In genomic region chr2:152730591-152731333, GRCh38 we compare ENCODE assay signal across 9 cellular contexts. TPM values are rescaled to one million over a fixed set of nuclear protein-coding genes. Genes with fewer than 3 reads are reported as not detected.
DNase-seq lines count a peak whose midpoint lies in the region; ATAC-seq and TF ChIP-seq lines count a peak whose summit lies in the region.
"Had no signal": no experiment of that assay in that cellular context is flagged by ENCODE, and none has a peak within 500 bp of the region (broad histone marks: within the 10 kb centered on the region; RNA-seq: fewer than 3 reads in every experiment).

No MANE protein-coding gene starts in this region.

- H3K4me1 Mint-ChIP-seq in mesothelial cell of epicardium (peaks cover 5% of the 10 kb centered on the region), neural progenitor cell (no peaks in the 10 kb centered on the region)

- peak overlapping the region; percentile 2 for H3K27ac Mint-ChIP-seq in mesothelial cell of epicardium
- no peak overlapping the region for H3K27ac Mint-ChIP-seq in neural progenitor cell

- no peaks in the 10 kb centered on the region for H3K9me3 ChIP-seq in neural progenitor cell (ENCODE audit: low read depth)
- H3K9me3 ChIP-seq: adrenal gland had no signal

- H3K4me1 ChIP-seq in neural progenitor cell: no peaks in the 10 kb centered on the region

- H3K9me3 Mint-ChIP-seq in mesothelial cell of epicardium: no peaks in the 10 kb centered on the region
- H3K9me3 Mint-ChIP-seq in neural progenitor cell: no peaks in the 10 kb centered on the region

- H3K4me2 ChIP-seq in neural progenitor cell: no peak overlapping the region

- no peak overlapping the region for H3K4me3 ChIP-seq in AG10803 (ENCODE audit: low read length)
- no peak overlapping the region for H3K4me3 ChIP-seq in neural progenitor cell
- H3K4me3 ChIP-seq: adrenal gland had no signal

- no peak overlapping the region for H3K27ac ChIP-seq in neural progenitor cell
- H3K27ac ChIP-seq: adrenal gland had no signal

- H3F3A ChIP-seq in neural progenitor cell (ENCODE audit: low read depth): no peaks in the 10 kb centered on the region

- DNase-seq in AG10803 (ENCODE audit: low read depth) (peak; percentile 39), mesothelial cell of epicardium (ENCODE audit: low spot score in 2 of 2, unreplicated experiment in 2 of 2) (no peak), neural progenitor cell (ENCODE audit: low spot score) (no peak), foreskin melanocyte (no peak), NCI-H524 treated with DMSO at 0.1 percent for 48 hours (lab: John Stamatoyannopoulos, UW) (no peak)
- peak; percentile 4 to 11 for DNase-seq in activated CD4-positive, alpha-beta T cell treated with anti-CD3 and anti-CD28 coated beads, Interleukin-2, amount 50 U/mL, for 4 hours

- H3K4me3 Mint-ChIP-seq in mesothelial cell of epicardium (no peak overlapping the region), neural progenitor cell (no peak overlapping the region)

- no peak overlapping the region for H2AFZ ChIP-seq in neural progenitor cell (replicated peaks)

- TF ChIP-seq CTCF in AG10803 (conservative IDR thresholded peaks at IDR 0.05; ENCODE audit: low read length) (no peak), mesothelial cell of epicardium (IDR thresholded peaks at IDR 0.05; ENCODE audit: unreplicated experiment) (no peak), neural progenitor cell (IDR thresholded peaks at IDR 0.05) (no peak)

- peaks cover 77% of the 10 kb centered on the region for H3K79me2 ChIP-seq in neural progenitor cell (ENCODE audit: low read depth)

- H3K27me3 ChIP-seq in neural progenitor cell: no peaks in the 10 kb centered on the region
- H3K27me3 ChIP-seq: adrenal gland had no signal

- H3K27me3 Mint-ChIP-seq in mesothelial cell of epicardium (ENCODE audit: low read depth): no peaks in the 10 kb centered on the region
- H3K27me3 Mint-ChIP-seq in neural progenitor cell (ENCODE audit: insufficient read depth, low read depth): no peaks in the 10 kb centered on the region

- peaks cover 12% of the 10 kb centered on the region for H3K36me3 ChIP-seq in neural progenitor cell
- H3K36me3 ChIP-seq: adrenal gland had no signal

- peaks cover 28% of the 10 kb centered on the region for H4K20me1 ChIP-seq in neural progenitor cell (ENCODE audit: low read depth)

- ATAC-seq in GM19452 (IDR thresholded peaks at IDR 0.05; ENCODE audit: unreplicated experiment) (peak; percentile 90), HG03469 (IDR thresholded peaks at IDR 0.05; ENCODE audit: unreplicated experiment) (peak; percentile 71)

- H3K36me3 Mint-ChIP-seq in mesothelial cell of epicardium: peaks cover 2% of the 10 kb centered on the region
- peaks cover 2% of the 10 kb centered on the region for H3K36me3 Mint-ChIP-seq in neural progenitor cell

- H3K9ac ChIP-seq in neural progenitor cell: no peak overlapping the region

RNA-seq across cellular contexts. Expression of gene ARL6IP6, which starts 12.3 kb away (rescaled TPM):
- 22.3 to 29.4 TPM (median 25.9 TPM) in 3 replicates for total RNA-seq in mesothelial cell of epicardium
- 80.9 and 104 TPM in 2 replicates for total RNA-seq in neural progenitor cell (ENCODE audit: low replicate concordance)

RNA-seq across cellular contexts. Expression of gene PRPF40A, which starts 13.5 kb away (rescaled TPM):
- total RNA-seq in mesothelial cell of epicardium (132 to 147 TPM (median 134 TPM) in 3 replicates), neural progenitor cell (ENCODE audit: low replicate concordance) (210 and 257 TPM in 2 replicates)

Comparison
In these comparisons a context has a peak if more than half of its experiments do, and no peak if none do; other contexts are left out.
1. DNase-seq: peak in AG10803 (single experiment) and activated CD4-positive, alpha-beta T cell treated with anti-CD3 and anti-CD28 coated beads, Interleukin-2, amount 50 U/mL, for 4 hours (2 of 2); none in mesothelial cell of epicardium (0 of 2), neural progenitor cell (single experiment), foreskin melanocyte (single experiment) and NCI-H524 treated with DMSO at 0.1 percent for 48 hours (single experiment).